Comparison of ENCODE assay signal across 9 cellular contexts in genomic region chr11:65486570-65487466, GRCh38. TPM values are rescaled to one million over a fixed set of nuclear protein-coding genes. Genes with fewer than 3 reads are reported as not detected.
DNase-seq lines count a peak whose midpoint lies in the region; ATAC-seq, FAIRE-seq and TF ChIP-seq lines count a peak whose summit lies in the region.
"Had no signal": no experiment of that assay in that cellular context is flagged by ENCODE, and none has a peak within 500 bp of the region (broad histone marks: within the 10 kb centered on the region; RNA-seq: fewer than 3 reads in every experiment).

No MANE protein-coding gene starts in this region.

- peak overlapping the region; percentile 61 for H3K9ac ChIP-seq in HUES6 (ENCODE audit: low read length)
- H3K9ac ChIP-seq in liver (ENCODE audit: low read depth in 1 of 2, low read length in 2 of 2): no peak overlapping the region

- H3K4me3 ChIP-seq in HUES6 (ENCODE audit: low read depth, low read length): no peak overlapping the region
- no peak overlapping the region for H3K4me3 ChIP-seq in adrenal gland
- H3K4me3 ChIP-seq in liver (ENCODE audit: low read depth in 1 of 3, low read length in 3 of 3): no peak overlapping the region

- peaks cover 52% of the 10 kb centered on the region for H3K4me1 Mint-ChIP-seq in stimulated activated naive CD8-positive, alpha-beta T cell treated with anti-CD3 and anti-CD28 coated beads, Interleukin-15, amount 100 ng/mL, for 72 hours

- TF ChIP-seq RAD21 in liver (IDR thresholded peaks at IDR 0.05): no peak

- no peaks in the 10 kb centered on the region for H3K27me3 Mint-ChIP-seq in stimulated activated naive CD8-positive, alpha-beta T cell treated with anti-CD3 and anti-CD28 coated beads, Interleukin-15, amount 100 ng/mL, for 72 hours
- H3K27me3 Mint-ChIP-seq: activated CD8-positive, alpha-beta T cell treated with anti-CD3 and anti-CD28 coated beads for 36 hours had no signal

- no peak overlapping the region for H3K4me3 Mint-ChIP-seq in stimulated activated naive CD8-positive, alpha-beta T cell treated with anti-CD3 and anti-CD28 coated beads, Interleukin-15, amount 100 ng/mL, for 72 hours

- H3K4me1 ChIP-seq in HUES6 (ENCODE audit: control insufficient read depth, insufficient read depth, low read length): peaks cover 65% of the 10 kb centered on the region
- peaks cover 59 to 69% of the 10 kb centered on the region in 2 donors for H3K4me1 ChIP-seq in adrenal gland (replicated peaks in 1 of 2)
- H3K4me1 ChIP-seq in liver (ENCODE audit: control insufficient read depth in 4 of 4, insufficient read depth in 4 of 4, low read length in 3 of 4): peaks cover 6 to 33% (median 15%) of the 10 kb centered on the region in 4 donors

- H3K27ac ChIP-seq in HUES6 (ENCODE audit: low read depth, low read length): peak overlapping the region; percentile 73
- H3K27ac ChIP-seq in adrenal gland: peak overlapping the region; percentile 69 to 99 (median 91)
- peak overlapping the region; percentile 89 to 97 for H3K27ac ChIP-seq in liver (ENCODE audit: low read depth in 1 of 2, low read length in 2 of 2)

- ATAC-seq in stimulated activated naive CD8-positive, alpha-beta T cell treated with anti-CD3 and anti-CD28 coated beads, Interleukin-15, amount 100 ng/mL, for 72 hours: no peak
- ATAC-seq in GM19395 (IDR thresholded peaks at IDR 0.05; ENCODE audit: unreplicated experiment): no peak

- WGBS in adrenal gland, 4 donors: 65 to 71% (median 68%) methylated on average over 10 of the region's 10 CpGs
- WGBS in liver: 90% methylated on average over 10 of the region's 10 CpGs

- H3K27me3 ChIP-seq in HUES6 (ENCODE audit: control insufficient read depth, insufficient read depth, low read length) (no peaks in the 10 kb centered on the region), adrenal gland (no peaks in the 10 kb centered on the region), liver (ENCODE audit: control insufficient read depth in 4 of 4, insufficient read depth in 4 of 4, low read length in 3 of 4) (no peaks in the 10 kb centered on the region)

- no peak for TF ChIP-seq CTCF in adrenal gland (IDR thresholded peaks at IDR 0.05)
- TF ChIP-seq CTCF in liver (IDR thresholded peaks at IDR 0.05; ENCODE audit: low read depth, low read length, missing input control): no peak
- TF ChIP-seq CTCF in D721Med (IDR thresholded peaks at IDR 0.05; ENCODE audit: insufficient read depth, missing control alignments): no peak

- peak overlapping the region; percentile 3 to 54 for H3K27ac Mint-ChIP-seq in stimulated activated naive CD8-positive, alpha-beta T cell treated with anti-CD3 and anti-CD28 coated beads, Interleukin-15, amount 100 ng/mL, for 72 hours

- H3K9me3 Mint-ChIP-seq in stimulated activated naive CD8-positive, alpha-beta T cell treated with anti-CD3 and anti-CD28 coated beads, Interleukin-15, amount 100 ng/mL, for 72 hours: no peaks in the 10 kb centered on the region
- H3K9me3 Mint-ChIP-seq: activated CD8-positive, alpha-beta T cell treated with anti-CD3 and anti-CD28 coated beads for 36 hours had no signal

- DNase-seq in adrenal gland: peak in 2 of 7 donors; percentile 19 to 58
- DNase-seq in stimulated activated naive CD8-positive, alpha-beta T cell treated with anti-CD3 and anti-CD28 coated beads, Interleukin-15, amount 100 ng/mL, for 72 hours: no peak
- no peak for DNase-seq in DMS53 (lab: John Stamatoyannopoulos, UW)
- DNase-seq in NAMALWA (ENCODE audit: low spot score): no peak
- no peak for DNase-seq in D721Med (ENCODE audit: insufficient read length, low spot score)

- peak in 1 of 2 donors; percentile 54 for TF ChIP-seq POLR2A in adrenal gland (IDR thresholded peaks at IDR 0.05)

- no peak for FAIRE-seq in D721Med (lab: Jason Lieb, UNC)

- H3K36me3 ChIP-seq in HUES6 (ENCODE audit: control insufficient read depth, insufficient read depth, low read length) (no peaks in the 10 kb centered on the region), adrenal gland (replicated peaks in 1 of 2) (no peaks in the 10 kb centered on the region), liver (ENCODE audit: control insufficient read depth in 4 of 4, insufficient read depth in 3 of 4, low read depth in 1 of 4, low read length in 3 of 4) (no peaks in the 10 kb centered on the region)

- H3K9me3 ChIP-seq in HUES6 (ENCODE audit: control insufficient read depth, insufficient read depth, low read depth, low read length): no peaks in the 10 kb centered on the region
- H3K9me3 ChIP-seq in adrenal gland (replicated peaks in 1 of 3): no peaks in the 10 kb centered on the region
- H3K9me3 ChIP-seq in liver (ENCODE audit: control insufficient read depth in 4 of 4, low read length in 3 of 4): no peaks in the 10 kb centered on the region

- intact Hi-C loops in adrenal gland (cut with DNase I): no loop called here

TF ChIP-seq in liver, 16 proteins besides CTCF, POLR2A, EP300 and RAD21:
- no peak for TF ChIP-seq FOXA1 (IDR thresholded peaks at IDR 0.05)
- no peak for TF ChIP-seq JUND (IDR thresholded peaks at IDR 0.05)
- no peak for TF ChIP-seq SP1 (IDR thresholded peaks at IDR 0.05)
TF ChIP-seq in liver: peak in this region for 0.

RNA-seq across cellular contexts. Expression of gene MALAT1, which starts 12.0 kb away (rescaled TPM):
- total RNA-seq in adrenal gland (over 10,000 TPM in 5 of 8 donors, 1,000 to 10,000 TPM in 3; 5,921 to 17,143 (median 10,900) TPM), liver (1,000 to 10,000 TPM; 3,688 to 8,306 TPM)
- polyA plus RNA-seq in adrenal gland (1,000 to 10,000 TPM in 1 of 3 donors, 100 to 1,000 TPM in 2; 237 to 9,519 (median 973) TPM), liver (1,000 to 10,000 TPM in 1 of 2 donors, 10 to 100 TPM in 1; 11.9 to 3,868 TPM)

RNA-seq across cellular contexts. Expression of gene SCYL1, which starts 38.1 kb away (rescaled TPM):
- total RNA-seq in adrenal gland (100 to 1,000 TPM; 105 to 240 (median 145) TPM), liver (10 to 100 TPM; 33.7 to 59.5 TPM)
- polyA plus RNA-seq in adrenal gland (100 to 1,000 TPM in 2 of 3 donors, 10 to 100 TPM in 1; 52.3 to 395 (median 329) TPM), liver (10 to 100 TPM; 45.6 to 62.0 TPM)
